In genomic region chrX:42976729-42977366, GRCh38 we compare ENCODE assay signal across 13 cellular contexts.
DNase-seq lines count a peak whose midpoint lies in the region; ATAC-seq, FAIRE-seq and TF ChIP-seq lines count a peak whose summit lies in the region.
"Had no signal": no experiment of that assay in that cellular context is flagged by ENCODE, and none has a peak within 500 bp of the region (broad histone marks: within the 10 kb centered on the region; RNA-seq: fewer than 3 reads in every experiment).

No MANE protein-coding gene starts in this region.

- H3K4me3 ChIP-seq in OCI-LY3 (ENCODE audit: low read length) (no peak overlapping the region), H1 (ENCODE audit: extremely low read depth in 1 of 4, insufficient read depth in 2 of 4, low read depth in 3 of 4, low read length in 4 of 4) (no peak overlapping the region), trophoblast cell (ENCODE audit: low read depth, low read length) (no peak overlapping the region)
- H3K4me3 ChIP-seq: skin epidermis, tibial nerve had no signal

- no peaks in the 10 kb centered on the region; the same call in 1 of the 2 replicates for H3K9me3 ChIP-seq in OCI-LY3 (ENCODE audit: insufficient read depth, low read length)
- H3K9me3 ChIP-seq in H1 (ENCODE audit: insufficient read depth in 2 of 2, low read depth in 1 of 2, low read length in 1 of 2) = peaks cover 29 to 31% of the 10 kb centered on the region in 2 experiments
- H3K9me3 ChIP-seq in trophoblast cell (ENCODE audit: insufficient read depth, low read depth, low read length) = peaks cover 5% of the 10 kb centered on the region
- H3K9me3 ChIP-seq: tibial nerve had no signal

- H3K4me1 Mint-ChIP-seq in CD14-positive monocyte = no peaks in the 10 kb centered on the region
- H3K4me1 Mint-ChIP-seq: natural killer cell had no signal

- H3K9me3 Mint-ChIP-seq in CD14-positive monocyte = peaks cover 0 to 11% (median 3%) of the 10 kb centered on the region in 7 donors
- H3K9me3 Mint-ChIP-seq: natural killer cell had no signal

- H3K27ac ChIP-seq in OCI-LY3 (ENCODE audit: low read length) = peak overlapping the region; percentile 15; the same call in 1 of the 2 replicates
- no peak overlapping the region for H3K27ac ChIP-seq in H1 (ENCODE audit: low read depth, low read length)
- peak overlapping the region; percentile 90 for H3K27ac ChIP-seq in trophoblast cell (ENCODE audit: low read depth, low read length)
- H3K27ac ChIP-seq: skin epidermis, tibial nerve had no signal

- TF ChIP-seq POLR2A in H1 (IDR thresholded peaks at IDR 0.05; ENCODE audit: control extremely low read depth in 1 of 2, low read depth in 2 of 2, low read length in 2 of 2) = no peak

- H3K4me2 ChIP-seq in OCI-LY3 (ENCODE audit: low read length) = 0 out of 2 replicates have a peak overlapping the region, but pooled peaks have one; percentile 7
- H3K4me2 ChIP-seq in H1 (ENCODE audit: insufficient read depth in 1 of 2, low read depth in 2 of 2, low read length in 2 of 2) = no peak overlapping the region
- H3K4me2 ChIP-seq in trophoblast cell (ENCODE audit: low read length) = no peak overlapping the region

- no peak overlapping the region for H2AK5ac ChIP-seq in H1 (ENCODE audit: low read depth, low read length)
- peak overlapping the region; percentile 91 for H2AK5ac ChIP-seq in trophoblast cell (ENCODE audit: low read length)

- no peak for ATAC-seq in GM19463 (IDR thresholded peaks at IDR 0.05; ENCODE audit: unreplicated experiment)
- ATAC-seq: natural killer cell had no signal

- H2BK5ac ChIP-seq in H1 (ENCODE audit: low read depth, low read length) (no peak overlapping the region; the same call in 1 of the 2 replicates), trophoblast cell (ENCODE audit: low read depth, low read length, poor library complexity) (peak overlapping the region; percentile 99)

- no peak for TF ChIP-seq EP300 in H1 (IDR thresholded peaks at IDR 0.05; ENCODE audit: borderline replicate concordance in 1 of 2, low read depth in 2 of 2, low read length in 2 of 2)

- FAIRE-seq in H1 (lab: Jason Lieb, UNC) = no peak

- H4K12ac ChIP-seq in trophoblast cell (ENCODE audit: low read depth, low read length) = no peak overlapping the region

- DNase-seq in SIG-M5 treated with dmso at 0.1 percent for 504 hours (lab: John Stamatoyannopoulos, UW; ENCODE audit: unreplicated experiment) (peak; percentile 53), SIG-M5 (lab: John Stamatoyannopoulos, UW) (no peak), H1 (ENCODE audit: low read depth in 1 of 2, low spot score in 2 of 2) (no peak), trophoblast cell (peak; percentile 73 to 82), inferior parietal cortex (ENCODE audit: extremely low spot score) (no peak), CD14-positive monocyte (ENCODE audit: low spot score) (no peak)
- DNase-seq: aorta, natural killer cell, NCI-H1694 treated with DMSO at 0.1 percent for 48 hours had no signal

- TF ChIP-seq RAD21 in H1 (IDR thresholded peaks at IDR 0.05 in 1 of 2, conservative IDR thresholded peaks at IDR 0.05 in 1 of 2; ENCODE audit: low read depth in 2 of 2, low read length in 2 of 2) = peak; percentile 13 to 28; a peak in 3 of 4 replicates

- H2AFZ ChIP-seq in OCI-LY3 (ENCODE audit: low read depth, low read length) = no peak overlapping the region; the same call in 1 of the 2 replicates
- H2AFZ ChIP-seq in H1 (ENCODE audit: low read length) = no peak overlapping the region
- H2AFZ ChIP-seq in trophoblast cell (ENCODE audit: insufficient read depth, low read length, poor library complexity) = no peak overlapping the region

- H2BK12ac ChIP-seq in H1 (ENCODE audit: low read depth, low read length) (no peak overlapping the region), trophoblast cell (ENCODE audit: low read length) (peak overlapping the region; percentile 87)

- no peaks in the 10 kb centered on the region for H3K36me3 Mint-ChIP-seq in CD14-positive monocyte
- H3K36me3 Mint-ChIP-seq: natural killer cell had no signal

- no peak overlapping the region for H4K8ac ChIP-seq in H1 (ENCODE audit: extremely low read depth, insufficient read depth, low read length)
- no peak overlapping the region for H4K8ac ChIP-seq in trophoblast cell (ENCODE audit: low read depth, low read length)

- H3K36me3 ChIP-seq in OCI-LY3 (replicated peaks; ENCODE audit: low read depth, low read length) (peaks cover 10% of the 10 kb centered on the region), H1 (ENCODE audit: control insufficient read depth in 2 of 4, insufficient read depth in 4 of 4, low read length in 3 of 4) (peaks cover 0 to 8% (median 2%) of the 10 kb centered on the region in 4 experiments; a peak in 2 of 8 replicates), trophoblast cell (ENCODE audit: control insufficient read depth in 1 of 2, insufficient read depth in 2 of 2, low read length in 2 of 2) (peaks cover 0 to 2% of the 10 kb centered on the region in 2 experiments)
- H3K36me3 ChIP-seq: tibial nerve had no signal

- no peak overlapping the region for H3K27ac Mint-ChIP-seq in CD14-positive monocyte
- H3K27ac Mint-ChIP-seq: natural killer cell had no signal

- no peak overlapping the region for H3K4me3 Mint-ChIP-seq in CD14-positive monocyte
- H3K4me3 Mint-ChIP-seq: natural killer cell had no signal

- no peaks in the 10 kb centered on the region for H3K79me2 ChIP-seq in OCI-LY3 (ENCODE audit: low read length)
- no peaks in the 10 kb centered on the region for H3K79me2 ChIP-seq in H1 (ENCODE audit: control insufficient read depth in 1 of 2, insufficient read depth in 2 of 2, low read length in 2 of 2)
- H3K79me2 ChIP-seq in trophoblast cell (ENCODE audit: control insufficient read depth, insufficient read depth, low read length, poor library complexity) = no peaks in the 10 kb centered on the region

- H4K20me1 ChIP-seq in OCI-LY3 (ENCODE audit: insufficient read depth, low read length) = no peaks in the 10 kb centered on the region
- no peaks in the 10 kb centered on the region for H4K20me1 ChIP-seq in H1 (replicated peaks in 1 of 2; ENCODE audit: control insufficient read depth in 1 of 2, insufficient read depth in 2 of 2, low read length in 2 of 2)

- POLR2A ChIA-PET in H1 (lab: Charles Lee; ENCODE audit: partially characterized antibody) = no interaction called here

- no peak overlapping the region for H2BK15ac ChIP-seq in H1 (ENCODE audit: low read length)

- H2BK20ac ChIP-seq in H1 (ENCODE audit: low read length) = 0 out of 2 replicates have a peak overlapping the region, but pooled peaks have one; percentile 48

- H3K23ac ChIP-seq in H1 (ENCODE audit: insufficient read length) = no peak overlapping the region
- no peak overlapping the region for H3K23ac ChIP-seq in trophoblast cell (ENCODE audit: low read length)

- H4K91ac ChIP-seq in H1 (replicated peaks; ENCODE audit: insufficient read length, low read length) = no peak overlapping the region
- peak overlapping the region; percentile 98 for H4K91ac ChIP-seq in trophoblast cell (ENCODE audit: low read depth, low read length)

- H3K4ac ChIP-seq in H1 (replicated peaks; ENCODE audit: insufficient read length, low read depth, low read length) (no peak overlapping the region), trophoblast cell (ENCODE audit: low read depth, low read length) (peak overlapping the region; percentile 52)

- CTCF ChIA-PET in H1 (lab: Charles Lee; ENCODE audit: partially characterized antibody) = interaction anchor here (0.9 kb wide), 1 partner anchor 457 kb away, joined by 3 read pairs; no protein-coding TSS in a partner anchor

- no peaks in the 10 kb centered on the region for H3K27me3 ChIP-seq in OCI-LY3 (ENCODE audit: low read depth, low read length)
- no peaks in the 10 kb centered on the region for H3K27me3 ChIP-seq in H1 (replicated peaks in 1 of 4; ENCODE audit: control insufficient read depth in 3 of 4, extremely low read depth in 1 of 4, insufficient read depth in 3 of 4, low read length in 3 of 4)
- no peaks in the 10 kb centered on the region for H3K27me3 ChIP-seq in trophoblast cell (ENCODE audit: insufficient read depth, low read length)
- H3K27me3 ChIP-seq: tibial nerve had no signal

- TF ChIP-seq CTCF in OCI-LY3 (IDR thresholded peaks at IDR 0.05; ENCODE audit: low read depth, low read length) (peak; percentile 49), H1 (IDR thresholded peaks at IDR 0.05; ENCODE audit: control extremely low read depth in 1 of 3, insufficient read depth in 1 of 3, low read depth in 1 of 3, low read length in 3 of 3) (peak in 1 of 3 experiments; percentile 4; a peak in 1 of 4 replicates), CD14-positive monocyte (IDR thresholded peaks at IDR 0.05) (no peak)

- 100% methylated on average over 3 of the region's 3 CpGs; no CpG with 5 or more reads in 1 of the 2 experiments for WGBS in H1 (ENCODE audit: extremely low coverage in 1 of 2, insufficient coverage in 1 of 2, insufficient read length in 1 of 2, insufficient replicate concordance in 2 of 2, low coverage in 1 of 2, low lambda C conversion rate in 2 of 2, missing lambda C conversion rate in 1 of 2), 2 experiments
- WGBS in trophoblast cell (ENCODE audit: extremely low coverage, insufficient coverage, insufficient read length) = no CpG with 5 or more reads among the region's 3 CpGs

- H3K79me1 ChIP-seq in H1 (ENCODE audit: low read depth, low read length) (no peaks in the 10 kb centered on the region), trophoblast cell (ENCODE audit: low read length) (peaks cover 19% of the 10 kb centered on the region)

- no peak overlapping the region for H3K56ac ChIP-seq in H1 (replicated peaks; ENCODE audit: insufficient read length, low read depth, low read length)

- no peak overlapping the region for H4K5ac ChIP-seq in H1 (ENCODE audit: insufficient read length, low read depth, low read length)

- no peak overlapping the region for H3K14ac ChIP-seq in H1 (ENCODE audit: insufficient read length)
- peak overlapping the region; percentile 89 for H3K14ac ChIP-seq in trophoblast cell (ENCODE audit: low read length)

- H3K18ac ChIP-seq in H1 (ENCODE audit: extremely low read depth, low read length) (no peak overlapping the region), trophoblast cell (ENCODE audit: low read length) (no peak overlapping the region)

- peaks cover 0 to 2% (median 0%) of the 10 kb centered on the region in 3 donors for H3K27me3 Mint-ChIP-seq in CD14-positive monocyte (ENCODE audit: low read depth in 3 of 3)

- H3K4me1 ChIP-seq in OCI-LY3 (ENCODE audit: low read length) (peaks cover 13% of the 10 kb centered on the region), H1 (replicated peaks in 1 of 4; ENCODE audit: control insufficient read depth in 3 of 4, insufficient read depth in 4 of 4, low read length in 3 of 4) (no peaks in the 10 kb centered on the region), trophoblast cell (ENCODE audit: control insufficient read depth in 1 of 2, insufficient read depth in 2 of 2, low read length in 2 of 2) (no peaks in the 10 kb centered on the region)
- H3K4me1 ChIP-seq: tibial nerve had no signal

- H3K9ac ChIP-seq in OCI-LY3 (ENCODE audit: low read length) (peak overlapping the region; percentile 25; the same call in 1 of the 2 replicates), H1 (replicated peaks in 1 of 4; ENCODE audit: extremely low read depth in 1 of 4, low read depth in 3 of 4, low read length in 3 of 4) (no peak overlapping the region), trophoblast cell (ENCODE audit: low read length) (no peak overlapping the region)

- no peaks in the 10 kb centered on the region for H3K23me2 ChIP-seq in H1 (ENCODE audit: low read depth, low read length)

- intact Hi-C loops in CD14-positive monocyte (cut with micrococcal nuclease) = no loop called here

- H2BK120ac ChIP-seq in H1 (replicated peaks; ENCODE audit: low read depth, low read length) (peak overlapping the region; percentile 43), trophoblast cell (ENCODE audit: insufficient read depth, low read length, poor library complexity) (peak overlapping the region; percentile 96)

Comparison
In these comparisons a context has a peak if more than half of its experiments do, and no peak if none do; other contexts are left out.
1. DNase-seq: peak in SIG-M5 treated with dmso at 0.1 percent for 504 hours (single experiment) and trophoblast cell (2 of 2); none in SIG-M5 (single experiment), H1 (0 of 2), inferior parietal cortex (single experiment) and CD14-positive monocyte (single experiment).